ENCODE assay signal across 8 cellular contexts in genomic region chr3:184005981-184006507, GRCh38. TPM values are rescaled to one million over a fixed set of nuclear protein-coding genes. Genes with fewer than 3 reads are reported as not detected.
DNase-seq lines count a peak whose midpoint lies in the region; ATAC-seq and TF ChIP-seq lines count a peak whose summit lies in the region.

No MANE protein-coding gene starts in this region.

- no peaks in the 10 kb centered on the region for H3K27me3 Mint-ChIP-seq in activated T-helper 1 cell treated with anti-CD3 and anti-CD28 coated beads, Interleukin-12 subunit alpha, Interleukin-12 subunit beta, Interleukin-2, Interleukin-4 antibody, amounts not matched to agents 30 ng/mL and 10 ng/mL and 1 ng/mL, durations not matched to agents 14 hours and 24 hours and 36 hours (ENCODE audit: insufficient read depth)
- no peaks in the 10 kb centered on the region for H3K27me3 Mint-ChIP-seq in natural killer cell (ENCODE audit: low read depth in 2 of 2)

- no peaks in the 10 kb centered on the region for H3K9me3 ChIP-seq in right cardiac atrium (ENCODE audit: control insufficient read depth, low read length)

- peak; percentile 1 for DNase-seq in activated T-helper 1 cell treated with Interleukin-2 at 50 U/mL for 16 hours (ENCODE audit: low read depth)
- DNase-seq in activated T-helper 1 cell treated with anti-CD3 and anti-CD28 coated beads, Interleukin-12 subunit alpha, Interleukin-12 subunit beta, Interleukin-2, Interleukin-4 antibody, amounts not matched to agents 30 ng/mL and 10 ng/mL and 1 ng/mL, durations not matched to agents 14 hours and 24 hours and 36 hours (ENCODE audit: low spot score) = no peak
- peak; percentile 99 for DNase-seq in NCI-H2107 (lab: John Stamatoyannopoulos, UW)
- DNase-seq in activated naive CD4-positive, alpha-beta T cell treated with anti-CD3 and anti-CD28 coated beads, Interleukin-2, amount 50 U/mL, for 72 hours (ENCODE audit: low spot score in 2 of 2) = no peak
- DNase-seq in right cardiac atrium = peak; percentile 53 to 81 (median 78)
- DNase-seq in natural killer cell = no peak

- TF ChIP-seq CTCF in natural killer cell (IDR thresholded peaks at IDR 0.05) = no peak

- H3K9me3 Mint-ChIP-seq in activated T-helper 1 cell treated with anti-CD3 and anti-CD28 coated beads, Interleukin-12 subunit alpha, Interleukin-12 subunit beta, Interleukin-2, Interleukin-4 antibody, amounts not matched to agents 30 ng/mL and 10 ng/mL and 1 ng/mL, durations not matched to agents 14 hours and 24 hours and 36 hours = no peaks in the 10 kb centered on the region
- H3K9me3 Mint-ChIP-seq in activated naive CD4-positive, alpha-beta T cell treated with anti-CD3 and anti-CD28 coated beads, Interleukin-2, amount 50 U/mL, for 72 hours = no peaks in the 10 kb centered on the region
- no peaks in the 10 kb centered on the region for H3K9me3 Mint-ChIP-seq in natural killer cell

- ATAC-seq in HG02852 (IDR thresholded peaks at IDR 0.05; ENCODE audit: unreplicated experiment) (peak; percentile 75), right cardiac atrium (peak; percentile 81 to 84), natural killer cell (no peak)
- ATAC-seq in activated naive CD4-positive, alpha-beta T cell treated with anti-CD3 and anti-CD28 coated beads, Interleukin-2, amount 50 U/mL, for 72 hours = peak; percentile 78 to 82

- no peak overlapping the region for H3K27ac Mint-ChIP-seq in activated T-helper 1 cell treated with anti-CD3 and anti-CD28 coated beads, Interleukin-12 subunit alpha, Interleukin-12 subunit beta, Interleukin-2, Interleukin-4 antibody, amounts not matched to agents 30 ng/mL and 10 ng/mL and 1 ng/mL, durations not matched to agents 14 hours and 24 hours and 36 hours
- H3K27ac Mint-ChIP-seq in activated naive CD4-positive, alpha-beta T cell treated with anti-CD3 and anti-CD28 coated beads, Interleukin-2, amount 50 U/mL, for 72 hours = peak overlapping the region in 1 of 2 donors; percentile 56
- no peak overlapping the region for H3K27ac Mint-ChIP-seq in natural killer cell

- H3K4me3 Mint-ChIP-seq in activated T-helper 1 cell treated with anti-CD3 and anti-CD28 coated beads, Interleukin-12 subunit alpha, Interleukin-12 subunit beta, Interleukin-2, Interleukin-4 antibody, amounts not matched to agents 30 ng/mL and 10 ng/mL and 1 ng/mL, durations not matched to agents 14 hours and 24 hours and 36 hours = no peak overlapping the region
- H3K4me3 Mint-ChIP-seq in natural killer cell = no peak overlapping the region

- H3K4me3 ChIP-seq in right cardiac atrium (ENCODE audit: low read length) (peak overlapping the region; percentile 25), skin epidermis (peak overlapping the region in 1 of 7 experiments; percentile 5)

- peaks cover 4% of the 10 kb centered on the region for H3K36me3 Mint-ChIP-seq in activated T-helper 1 cell treated with anti-CD3 and anti-CD28 coated beads, Interleukin-12 subunit alpha, Interleukin-12 subunit beta, Interleukin-2, Interleukin-4 antibody, amounts not matched to agents 30 ng/mL and 10 ng/mL and 1 ng/mL, durations not matched to agents 14 hours and 24 hours and 36 hours (ENCODE audit: low read depth)
- H3K36me3 Mint-ChIP-seq in activated naive CD4-positive, alpha-beta T cell treated with anti-CD3 and anti-CD28 coated beads, Interleukin-2, amount 50 U/mL, for 72 hours = peaks cover 0 to 6% of the 10 kb centered on the region in 2 donors
- peaks cover 5% of the 10 kb centered on the region for H3K36me3 Mint-ChIP-seq in natural killer cell

- WGBS in right cardiac atrium = 26% methylated on average over 11 of the region's 11 CpGs

- H3K4me1 Mint-ChIP-seq in activated T-helper 1 cell treated with anti-CD3 and anti-CD28 coated beads, Interleukin-12 subunit alpha, Interleukin-12 subunit beta, Interleukin-2, Interleukin-4 antibody, amounts not matched to agents 30 ng/mL and 10 ng/mL and 1 ng/mL, durations not matched to agents 14 hours and 24 hours and 36 hours (ENCODE audit: low read depth) = peaks cover 9% of the 10 kb centered on the region
- peaks cover 0 to 18% of the 10 kb centered on the region in 2 donors for H3K4me1 Mint-ChIP-seq in natural killer cell

- peak overlapping the region; percentile 72 for H3K27ac ChIP-seq in right cardiac atrium (ENCODE audit: low read length)
- H3K27ac ChIP-seq in skin epidermis = peak overlapping the region in 13 of 21 experiments; percentile 18 to 60 (median 44)

- intact Hi-C loops in activated T-helper 1 cell treated with anti-CD3 and anti-CD28 coated beads, Interleukin-12 subunit alpha, Interleukin-12 subunit beta, Interleukin-2, Interleukin-4 antibody, amounts not matched to agents 30 ng/mL and 10 ng/mL and 1 ng/mL, durations not matched to agents 14 hours and 24 hours and 36 hours (cut with micrococcal nuclease) = no loop called here
- intact Hi-C loops in right cardiac atrium (cut with DNase I) = loop anchor here in 1 of 4 donors (10.0 kb wide), 1 partner anchor 101 kb away; no protein-coding TSS in a partner anchor
- intact Hi-C loops in natural killer cell (cut with micrococcal nuclease) = no loop called here

- H3K4me1 ChIP-seq in right cardiac atrium (ENCODE audit: control insufficient read depth, insufficient read depth, low read length) = peaks cover 3% of the 10 kb centered on the region

- no peaks in the 10 kb centered on the region for H3K27me3 ChIP-seq in right cardiac atrium (ENCODE audit: control insufficient read depth, insufficient read depth)

RNA-seq across cellular contexts. Expression of gene ABCC5, which starts 11.6 kb away (rescaled TPM):
- total RNA-seq in activated T-helper 1 cell treated with anti-CD3 and anti-CD28 coated beads, Interleukin-12 subunit alpha, Interleukin-12 subunit beta, Interleukin-2, Interleukin-4 antibody, amounts not matched to agents 30 ng/mL and 10 ng/mL and 1 ng/mL, durations not matched to agents 14 hours and 24 hours and 36 hours = 18.0 and 18.7 TPM in 2 replicates
- 10 to 100 TPM in 1 of 2 donors, 1 to 10 TPM in 1; 9.1 to 22.4 TPM for total RNA-seq in activated naive CD4-positive, alpha-beta T cell treated with anti-CD3 and anti-CD28 coated beads, Interleukin-2, amount 50 U/mL, for 72 hours
- total RNA-seq in right cardiac atrium (10 to 100 TPM; 43.5 to 60.7 (median 52.7) TPM), natural killer cell (10 to 100 TPM; 15.6 to 32.5 (median 27.1) TPM)
- 28.9 TPM for polyA plus RNA-seq in right cardiac atrium

RNA-seq across cellular contexts. Expression of gene HTR3D, which starts 25.5 kb away (rescaled TPM):
- total RNA-seq in activated T-helper 1 cell treated with anti-CD3 and anti-CD28 coated beads, Interleukin-12 subunit alpha, Interleukin-12 subunit beta, Interleukin-2, Interleukin-4 antibody, amounts not matched to agents 30 ng/mL and 10 ng/mL and 1 ng/mL, durations not matched to agents 14 hours and 24 hours and 36 hours = not detected in 2 replicates
- not detected for total RNA-seq in activated naive CD4-positive, alpha-beta T cell treated with anti-CD3 and anti-CD28 coated beads, Interleukin-2, amount 50 U/mL, for 72 hours
- total RNA-seq in right cardiac atrium (not detected), natural killer cell (not detected)
- polyA plus RNA-seq in right cardiac atrium = not detected

RNA-seq across cellular contexts. Expression of gene HTR3C, which starts 46.8 kb away (rescaled TPM):
- not detected in 2 replicates for total RNA-seq in activated T-helper 1 cell treated with anti-CD3 and anti-CD28 coated beads, Interleukin-12 subunit alpha, Interleukin-12 subunit beta, Interleukin-2, Interleukin-4 antibody, amounts not matched to agents 30 ng/mL and 10 ng/mL and 1 ng/mL, durations not matched to agents 14 hours and 24 hours and 36 hours
- not detected for total RNA-seq in activated naive CD4-positive, alpha-beta T cell treated with anti-CD3 and anti-CD28 coated beads, Interleukin-2, amount 50 U/mL, for 72 hours
- total RNA-seq in right cardiac atrium (not detected), natural killer cell (not detected)
- not detected for polyA plus RNA-seq in right cardiac atrium

Comparison
In these comparisons a context has a peak if more than half of its experiments do, and no peak if none do; other contexts are left out.
1. DNase-seq: peak in activated T-helper 1 cell treated with Interleukin-2 at 50 U/mL for 16 hours (single experiment), NCI-H2107 (single experiment) and right cardiac atrium (3 of 3); none in activated T-helper 1 cell treated with anti-CD3 and anti-CD28 coated beads, Interleukin-12 subunit alpha, Interleukin-12 subunit beta, Interleukin-2, Interleukin-4 antibody, amounts not matched to agents 30 ng/mL and 10 ng/mL and 1 ng/mL, durations not matched to agents 14 hours and 24 hours and 36 hours (single experiment), activated naive CD4-positive, alpha-beta T cell treated with anti-CD3 and anti-CD28 coated beads, Interleukin-2, amount 50 U/mL, for 72 hours (0 of 2) and natural killer cell (single experiment).
2. ATAC-seq: peak in HG02852 (single experiment), activated naive CD4-positive, alpha-beta T cell treated with anti-CD3 and anti-CD28 coated beads, Interleukin-2, amount 50 U/mL, for 72 hours (2 of 2) and right cardiac atrium (2 of 2); none in natural killer cell (0 of 3).